In the genomic region with DNA sequence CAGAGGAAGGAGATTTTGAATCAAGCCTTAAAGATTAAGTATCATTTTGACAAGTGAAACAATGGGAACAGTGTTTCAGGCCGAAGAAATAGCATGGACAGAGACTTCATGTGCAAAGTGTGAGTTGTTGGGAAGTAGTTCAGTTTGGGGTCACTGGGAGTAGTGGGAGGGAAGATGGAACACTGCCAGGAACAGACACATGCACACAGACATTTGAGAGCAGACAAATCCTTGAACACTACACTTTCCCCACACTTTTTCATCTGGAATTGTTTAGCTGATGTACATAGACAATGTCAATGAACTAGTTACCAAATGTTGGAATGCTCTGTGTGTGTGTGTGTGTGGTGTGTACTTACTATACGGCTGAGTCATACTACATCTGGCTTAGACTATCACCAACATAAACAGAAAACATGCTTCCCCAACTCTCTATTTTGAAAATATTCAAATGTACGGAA, we compare ENCODE assay signal across 15 cellular contexts. TPM values are rescaled to one million over a fixed set of nuclear protein-coding genes. Genes with fewer than 3 reads are reported as not detected.
DNase-seq lines count a peak whose midpoint lies in the region; ATAC-seq, FAIRE-seq and TF ChIP-seq lines count a peak whose summit lies in the region.
"Had no signal": no experiment of that assay in that cellular context is flagged by ENCODE, and none has a peak within 500 bp of the region (broad histone marks: within the 10 kb centered on the region; RNA-seq: fewer than 3 reads in every experiment).

No MANE protein-coding gene starts in this region.

- DNase-seq in EH (ENCODE audit: low read depth) (peak; percentile 84), RPMI7951 (ENCODE audit: low read depth) (peak; percentile 92), neural crest cell (ENCODE audit: low read depth, low spot score) (no peak), GM19239 (ENCODE audit: insufficient read length, low spot score) (no peak), occipital lobe (lab: John Stamatoyannopoulos, UW) (no peak)
- no peak for DNase-seq in activated T-cell treated with anti-CD3 and anti-CD28 coated beads, Interleukin-2, amount 50 U/mL, for 4 hours
- DNase-seq: activated CD8-positive, alpha-beta memory T cell treated with anti-CD3 and anti-CD28 coated beads for 24 hours; activated naive CD4-positive, alpha-beta T cell treated with anti-CD3 and anti-CD28 coated beads, Interleukin-2, amount 50 U/mL, for 16 hours; CD8-positive, alpha-beta memory T cell; effector CD8-positive, alpha-beta T cell; NCI-H1694; retina had no signal

- FAIRE-seq in endometrium (lab: Jason Lieb, UNC) (peak; percentile 94), GM19239 (lab: Jason Lieb, UNC) (no peak)
- FAIRE-seq: H1 had no signal

- TF ChIP-seq CTCF in neural crest cell (conservative IDR thresholded peaks at IDR 0.05) = no peak

- no peaks in the 10 kb centered on the region for H3K9me3 Mint-ChIP-seq in neural crest cell
- H3K9me3 Mint-ChIP-seq in activated T-cell treated with anti-CD3 and anti-CD28 coated beads, Interleukin-2, amount 50 U/mL, for 4 hours = no peaks in the 10 kb centered on the region

- ATAC-seq in activated T-cell treated with anti-CD3 and anti-CD28 coated beads, Interleukin-2, amount 50 U/mL, for 4 hours = no peak
- no peak for ATAC-seq in HG02678 (IDR thresholded peaks at IDR 0.05; ENCODE audit: unreplicated experiment)

- H3K4me3 Mint-ChIP-seq in neural crest cell = no peak overlapping the region
- H3K4me3 Mint-ChIP-seq in activated T-cell treated with anti-CD3 and anti-CD28 coated beads, Interleukin-2, amount 50 U/mL, for 4 hours = no peak overlapping the region
- H3K4me3 Mint-ChIP-seq: CD8-positive, alpha-beta memory T cell had no signal

- H3K36me3 Mint-ChIP-seq in neural crest cell (ENCODE audit: low read depth) = peaks cover 3% of the 10 kb centered on the region
- no peaks in the 10 kb centered on the region for H3K36me3 Mint-ChIP-seq in activated T-cell treated with anti-CD3 and anti-CD28 coated beads, Interleukin-2, amount 50 U/mL, for 4 hours (ENCODE audit: insufficient read depth)
- H3K36me3 Mint-ChIP-seq: CD8-positive, alpha-beta memory T cell had no signal

- no peaks in the 10 kb centered on the region for H3K27me3 Mint-ChIP-seq in neural crest cell (ENCODE audit: low read depth)
- H3K27me3 Mint-ChIP-seq in activated T-cell treated with anti-CD3 and anti-CD28 coated beads, Interleukin-2, amount 50 U/mL, for 4 hours (ENCODE audit: low read depth) = no peaks in the 10 kb centered on the region
- H3K27me3 Mint-ChIP-seq: CD8-positive, alpha-beta memory T cell had no signal

- H3K27ac Mint-ChIP-seq in neural crest cell (ENCODE audit: unreplicated experiment) = peak overlapping the region; percentile 7
- H3K27ac Mint-ChIP-seq: CD8-positive, alpha-beta memory T cell had no signal

- peaks cover 7% of the 10 kb centered on the region for H3K4me1 Mint-ChIP-seq in neural crest cell
- no peaks in the 10 kb centered on the region for H3K4me1 Mint-ChIP-seq in activated T-cell treated with anti-CD3 and anti-CD28 coated beads, Interleukin-2, amount 50 U/mL, for 4 hours (ENCODE audit: low read depth)
- H3K4me1 Mint-ChIP-seq: CD8-positive, alpha-beta memory T cell had no signal

RNA-seq across cellular contexts. Expression of gene LRRC17, which starts 52.4 kb away (rescaled TPM):
- 48.8 and 54.3 TPM in 2 replicates for total RNA-seq in RPMI7951 (2014; rRNA removed; shearing (Covaris generic))
- total RNA-seq in neural crest cell (34.9 and 35.8 TPM in 2 replicates), occipital lobe (27.0 TPM)
- total RNA-seq in activated T-cell treated with anti-CD3 and anti-CD28 coated beads, Interleukin-2, amount 50 U/mL, for 4 hours = under 1 TPM in 1 of 3 donors, not detected in 2; 0.14 TPM
- total RNA-seq: CD8-positive, alpha-beta memory T cell had no signal

Comparison
In these comparisons a context has a peak if more than half of its experiments do, and no peak if none do; other contexts are left out.
1. DNase-seq: peak in EH (single experiment) and RPMI7951 (single experiment); none in neural crest cell (single experiment), GM19239 (single experiment), activated T-cell treated with anti-CD3 and anti-CD28 coated beads, Interleukin-2, amount 50 U/mL, for 4 hours (single experiment) and occipital lobe (single experiment).
2. RNA of gene LRRC17, which starts 52.4 kb away (total RNA-seq): 48.8 to 54.3 TPM in RPMI7951, 34.9 to 35.8 TPM in neural crest cell and 27.0 TPM in occipital lobe (single experiment); 0.14 TPM in activated T-cell treated with anti-CD3 and anti-CD28 coated beads, Interleukin-2, amount 50 U/mL, for 4 hours; every median in the first group is over 10 times any median in the second.